1 cellular context compared by ENCODE assay signal in the genomic region with DNA sequence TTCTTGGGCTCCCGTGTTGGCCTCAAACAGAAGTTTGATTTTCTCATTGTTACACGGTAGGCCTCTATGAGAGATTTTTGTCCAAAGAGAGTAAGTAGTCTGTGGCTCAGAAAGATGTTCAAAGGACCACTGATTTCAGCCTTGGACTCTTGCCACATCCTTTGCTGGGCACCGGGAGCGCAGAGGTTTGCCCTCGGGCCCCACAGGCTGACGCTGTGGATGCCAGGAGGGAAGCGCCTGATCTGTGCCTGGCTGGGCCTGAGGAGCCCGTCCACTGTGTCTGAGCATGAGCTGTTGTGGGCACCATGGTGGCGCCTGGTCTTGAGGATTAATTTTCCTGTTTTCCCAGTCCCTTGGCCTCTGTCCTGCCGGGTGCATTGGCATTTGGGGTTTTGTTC.
TF ChIP-seq lines count a peak whose summit lies in the region.

No MANE protein-coding gene starts in this region.

TF ChIP-seq in H1, 55 proteins besides CTCF, POLR2A, EP300 and RAD21:
- TF ChIP-seq YY1 (IDR thresholded peaks at IDR 0.05; ENCODE audit: low read depth, low read length) (no peak), TCF12 (IDR thresholded peaks at IDR 0.05; ENCODE audit: low read depth, low read length) (no peak), SP1 (IDR thresholded peaks at IDR 0.05; ENCODE audit: low read depth, low read length) (no peak), SRF (IDR thresholded peaks at IDR 0.05; ENCODE audit: low read depth, low read length) (no peak), CBX8 (IDR thresholded peaks at IDR 0.05; ENCODE audit: borderline replicate concordance, low read depth, low read length) (no peak), SIN3A (conservative IDR thresholded peaks at IDR 0.05 in 1 of 2, IDR thresholded peaks at IDR 0.05 in 1 of 2; ENCODE audit: low read depth in 1 of 2, low read length in 2 of 2) (no peak), RBBP5 (IDR thresholded peaks at IDR 0.05; ENCODE audit: borderline replicate concordance, low read depth, low read length) (no peak)
